In the genomic region with DNA sequence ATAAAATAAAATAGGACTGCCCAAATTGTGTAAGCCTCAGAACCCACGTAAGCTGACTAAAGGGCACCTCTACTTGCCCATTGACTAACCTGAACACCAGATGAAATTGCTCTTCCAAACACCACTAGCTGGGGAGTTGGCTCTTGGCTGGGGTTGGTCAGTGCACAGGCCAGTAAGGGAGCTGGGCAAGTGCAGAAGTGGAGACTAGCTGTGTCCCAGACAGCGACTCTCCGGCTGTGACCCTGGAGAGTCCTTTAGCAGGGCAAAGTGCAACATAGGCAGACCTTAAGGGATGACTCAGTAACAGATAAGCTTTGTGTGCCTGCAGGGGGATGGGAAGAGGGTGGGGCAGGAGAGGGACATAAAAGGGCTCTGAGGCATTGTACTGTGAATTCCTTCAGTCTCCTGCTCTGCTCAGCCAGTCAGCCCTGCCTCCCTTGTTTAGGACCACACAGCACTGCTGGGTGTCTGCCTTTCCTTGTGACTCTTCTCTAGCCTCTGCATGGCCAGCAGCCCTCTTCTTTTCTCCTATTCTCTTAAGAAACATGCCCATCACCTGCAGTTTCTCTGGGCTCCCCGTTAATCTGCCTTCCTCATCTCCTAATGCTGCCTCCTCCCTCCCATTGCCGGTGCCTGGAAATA, we compare ENCODE assay signal across 10 cellular contexts. TPM values are rescaled to one million over a fixed set of nuclear protein-coding genes. Genes with fewer than 3 reads are reported as not detected.
DNase-seq lines count a peak whose midpoint lies in the region; ATAC-seq and FAIRE-seq lines count a peak whose summit lies in the region.
"Had no signal": no experiment of that assay in that cellular context is flagged by ENCODE, and none has a peak within 500 bp of the region (broad histone marks: within the 10 kb centered on the region; RNA-seq: fewer than 3 reads in every experiment).

No MANE protein-coding gene starts in this region.

- H3K9ac ChIP-seq in HUES48 (ENCODE audit: low read depth, low read length): no peak overlapping the region
- H3K9ac ChIP-seq: KMS-11 had no signal

- intact Hi-C loops in left cardiac atrium (cut with DNase I): no loop called here

- no peak overlapping the region for H3K27ac Mint-ChIP-seq in stimulated activated effector memory CD8-positive, alpha-beta T cell treated with anti-CD3 and anti-CD28 coated beads, Interleukin-12 subunit alpha, Interleukin-12 subunit beta, amount 100 ng/mL, for 72 hours
- no peak overlapping the region for H3K27ac Mint-ChIP-seq in activated naive CD8-positive, alpha-beta T cell treated with anti-CD3 and anti-CD28 coated beads, Interleukin-2, amount 50 U/mL, for 24 hours
- H3K27ac Mint-ChIP-seq: T-cell had no signal

- H3K4me1 ChIP-seq in HUES48 (ENCODE audit: control insufficient read depth, insufficient read depth, low read length): peaks cover 12% of the 10 kb centered on the region

- no peak for FAIRE-seq in GM19239 (lab: Jason Lieb, UNC)

- H3K36me3 Mint-ChIP-seq in stimulated activated effector memory CD8-positive, alpha-beta T cell treated with anti-CD3 and anti-CD28 coated beads, Interleukin-12 subunit alpha, Interleukin-12 subunit beta, amount 100 ng/mL, for 72 hours: no peaks in the 10 kb centered on the region
- no peaks in the 10 kb centered on the region for H3K36me3 Mint-ChIP-seq in activated naive CD8-positive, alpha-beta T cell treated with anti-CD3 and anti-CD28 coated beads, Interleukin-2, amount 50 U/mL, for 24 hours (ENCODE audit: low read depth)
- H3K36me3 Mint-ChIP-seq: T-cell had no signal

- no peak overlapping the region for H3K4me3 ChIP-seq in HUES48 (ENCODE audit: low read depth, low read length)

- DNase-seq in SW480 (ENCODE audit: low spot score): peak; percentile 96
- no peak for DNase-seq in left cardiac atrium
- DNase-seq in stimulated activated effector memory CD8-positive, alpha-beta T cell treated with anti-CD3 and anti-CD28 coated beads, Interleukin-12 subunit alpha, Interleukin-12 subunit beta, amount 100 ng/mL, for 72 hours (ENCODE audit: low spot score in 2 of 2): no peak
- DNase-seq in activated naive CD8-positive, alpha-beta T cell treated with anti-CD3 and anti-CD28 coated beads, Interleukin-2, amount 50 U/mL, for 24 hours: no peak
- DNase-seq in GM19239 (ENCODE audit: insufficient read length, low spot score): no peak
- DNase-seq in Ammon's horn (ENCODE audit: low spot score): no peak
- DNase-seq: activated gamma-delta T cell, T-cell had no signal

- ATAC-seq in left cardiac atrium: peak; percentile 50 to 82
- ATAC-seq in stimulated activated effector memory CD8-positive, alpha-beta T cell treated with anti-CD3 and anti-CD28 coated beads, Interleukin-12 subunit alpha, Interleukin-12 subunit beta, amount 100 ng/mL, for 72 hours: peak; percentile 31
- no peak for ATAC-seq in activated naive CD8-positive, alpha-beta T cell treated with anti-CD3 and anti-CD28 coated beads, Interleukin-2, amount 50 U/mL, for 24 hours
- ATAC-seq: T-cell had no signal

- H3K27ac ChIP-seq in HUES48 (ENCODE audit: low read depth, low read length): peak overlapping the region; percentile 67
- H3K27ac ChIP-seq: KMS-11 had no signal

- no peaks in the 10 kb centered on the region for H3K9me3 ChIP-seq in HUES48 (ENCODE audit: control insufficient read depth, insufficient read depth, low read length)

- no peaks in the 10 kb centered on the region for H3K9me3 Mint-ChIP-seq in stimulated activated effector memory CD8-positive, alpha-beta T cell treated with anti-CD3 and anti-CD28 coated beads, Interleukin-12 subunit alpha, Interleukin-12 subunit beta, amount 100 ng/mL, for 72 hours
- H3K9me3 Mint-ChIP-seq in activated naive CD8-positive, alpha-beta T cell treated with anti-CD3 and anti-CD28 coated beads, Interleukin-2, amount 50 U/mL, for 24 hours: no peaks in the 10 kb centered on the region
- H3K9me3 Mint-ChIP-seq: T-cell had no signal

- peaks cover 6% of the 10 kb centered on the region for H3K27me3 Mint-ChIP-seq in activated naive CD8-positive, alpha-beta T cell treated with anti-CD3 and anti-CD28 coated beads, Interleukin-2, amount 50 U/mL, for 24 hours

- no peaks in the 10 kb centered on the region for H3K36me3 ChIP-seq in HUES48 (ENCODE audit: control insufficient read depth, insufficient read depth, low read length)

- no peak overlapping the region for H3K4me3 Mint-ChIP-seq in stimulated activated effector memory CD8-positive, alpha-beta T cell treated with anti-CD3 and anti-CD28 coated beads, Interleukin-12 subunit alpha, Interleukin-12 subunit beta, amount 100 ng/mL, for 72 hours
- no peak overlapping the region for H3K4me3 Mint-ChIP-seq in activated naive CD8-positive, alpha-beta T cell treated with anti-CD3 and anti-CD28 coated beads, Interleukin-2, amount 50 U/mL, for 24 hours
- H3K4me3 Mint-ChIP-seq: T-cell had no signal

- H3K27me3 ChIP-seq in HUES48 (ENCODE audit: control insufficient read depth, insufficient read depth, low read length): no peaks in the 10 kb centered on the region; the same call in 1 of the 2 replicates

- no peaks in the 10 kb centered on the region for H3K4me1 Mint-ChIP-seq in stimulated activated effector memory CD8-positive, alpha-beta T cell treated with anti-CD3 and anti-CD28 coated beads, Interleukin-12 subunit alpha, Interleukin-12 subunit beta, amount 100 ng/mL, for 72 hours
- H3K4me1 Mint-ChIP-seq in activated naive CD8-positive, alpha-beta T cell treated with anti-CD3 and anti-CD28 coated beads, Interleukin-2, amount 50 U/mL, for 24 hours: no peaks in the 10 kb centered on the region
- H3K4me1 Mint-ChIP-seq: T-cell had no signal

RNA-seq across cellular contexts. Expression of gene NR1I2, which starts 13.2 kb away (rescaled TPM):
- under 1 TPM in 1 of 2 donors, not detected in 1; 0.09 TPM for total RNA-seq in left cardiac atrium
